In the genomic region with DNA sequence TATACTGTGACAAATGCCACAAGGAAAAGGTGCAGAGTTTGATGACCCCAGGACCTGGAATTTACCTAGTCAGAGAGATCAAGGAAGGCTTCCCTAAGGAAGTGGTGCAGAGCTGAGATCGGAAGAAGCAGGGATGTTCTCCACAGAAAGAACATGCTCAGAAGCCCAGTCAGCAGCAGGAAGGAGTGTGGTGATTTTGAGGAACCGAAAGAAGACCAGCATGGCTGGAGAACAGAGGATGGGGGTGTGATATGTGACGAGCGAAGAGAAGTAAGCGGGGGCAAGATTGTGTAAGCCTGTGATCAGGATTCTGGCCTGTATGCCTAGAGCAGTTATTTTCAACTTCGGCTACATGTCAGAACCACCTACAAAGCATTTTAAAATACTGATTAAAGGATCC, we compare ENCODE assay signal across 9 cellular contexts. TPM values are rescaled to one million over a fixed set of nuclear protein-coding genes. Genes with fewer than 3 reads are reported as not detected.
DNase-seq lines count a peak whose midpoint lies in the region; ATAC-seq and TF ChIP-seq lines count a peak whose summit lies in the region.
"Had no signal": no experiment of that assay in that cellular context is flagged by ENCODE, and none has a peak within 500 bp of the region (broad histone marks: within the 10 kb centered on the region; RNA-seq: fewer than 3 reads in every experiment).

No MANE protein-coding gene starts in this region.

- CTCF ChIA-PET in GM10248 (lab: Yijun Ruan, JAX): no interaction called here

- POLR2A ChIA-PET in GM10248 (lab: Yijun Ruan, JAX): no interaction called here

- peak overlapping the region; percentile 70 for H3K27ac Mint-ChIP-seq in dendritic cell treated with granulocyte-macrophage colony-stimulating factor and Interleukin-4, amounts not matched to agents 40 ng/mL and 50 ng/mL, for 4 days
- no peak overlapping the region for H3K27ac Mint-ChIP-seq in type B pancreatic cell

- ATAC-seq in GM21360 (IDR thresholded peaks at IDR 0.05; ENCODE audit: unreplicated experiment): peak; percentile 99
- peak; percentile 67 for ATAC-seq in HG03280 (IDR thresholded peaks at IDR 0.05; ENCODE audit: unreplicated experiment)

- no peaks in the 10 kb centered on the region for H3K9me3 Mint-ChIP-seq in dendritic cell treated with granulocyte-macrophage colony-stimulating factor and Interleukin-4, amounts not matched to agents 40 ng/mL and 50 ng/mL, for 4 days
- H3K9me3 Mint-ChIP-seq in type B pancreatic cell: peaks cover 5% of the 10 kb centered on the region

- H3K27me3 Mint-ChIP-seq in dendritic cell treated with granulocyte-macrophage colony-stimulating factor and Interleukin-4, amounts not matched to agents 40 ng/mL and 50 ng/mL, for 4 days: no peaks in the 10 kb centered on the region
- peaks cover 11% of the 10 kb centered on the region for H3K27me3 Mint-ChIP-seq in type B pancreatic cell

- TF ChIP-seq CTCF in GM10248 (IDR thresholded peaks at IDR 0.05; ENCODE audit: control extremely low read depth, extremely low read depth, low read depth, missing control alignments) (no peak), type B pancreatic cell (conservative IDR thresholded peaks at IDR 0.05) (no peak)

- intact Hi-C loops in dendritic cell treated with granulocyte-macrophage colony-stimulating factor and Interleukin-4, amounts not matched to agents 40 ng/mL and 50 ng/mL, for 4 days (cut with micrococcal nuclease): loop anchor here (1.0 to 2.0 kb wide), 2 partner anchors 18 to 155 kb away; partner anchors contain the start of gene PIK3R1

- H3K4me1 Mint-ChIP-seq in dendritic cell treated with granulocyte-macrophage colony-stimulating factor and Interleukin-4, amounts not matched to agents 40 ng/mL and 50 ng/mL, for 4 days (ENCODE audit: low read depth): peaks cover 53% of the 10 kb centered on the region
- peaks cover 34% of the 10 kb centered on the region for H3K4me1 Mint-ChIP-seq in type B pancreatic cell (ENCODE audit: unreplicated experiment)

- H3K36me3 Mint-ChIP-seq in dendritic cell treated with granulocyte-macrophage colony-stimulating factor and Interleukin-4, amounts not matched to agents 40 ng/mL and 50 ng/mL, for 4 days (ENCODE audit: low read depth): no peaks in the 10 kb centered on the region
- H3K36me3 Mint-ChIP-seq in type B pancreatic cell: no peaks in the 10 kb centered on the region

- H3K4me3 Mint-ChIP-seq in dendritic cell treated with granulocyte-macrophage colony-stimulating factor and Interleukin-4, amounts not matched to agents 40 ng/mL and 50 ng/mL, for 4 days: no peak overlapping the region
- no peak overlapping the region for H3K4me3 Mint-ChIP-seq in type B pancreatic cell

- DNase-seq in GM10248 (ENCODE audit: extremely low spot score) (peak; percentile 72), cerebellar cortex (ENCODE audit: low spot score) (no peak), NCI-H2227 treated with DMSO at 0.1 percent for 48 hours (lab: John Stamatoyannopoulos, UW) (no peak), type B pancreatic cell (ENCODE audit: extremely low spot score, unreplicated experiment) (no peak), HK-2 (ENCODE audit: unreplicated experiment) (no peak)
- DNase-seq: stimulated activated CD4-positive, alpha-beta T cell treated with anti-CD3 and anti-CD28 coated beads, Interleukin-4, amount 100 ng/mL, for 4 hours had no signal

RNA-seq across cellular contexts. Expression of gene PIK3R1, which starts 18.7 kb away (rescaled TPM):
- total RNA-seq in type B pancreatic cell (ENCODE audit: low replicate concordance): 41.6 and 110 TPM in 2 replicates
